Comparison of ENCODE assay signal across 36 cellular contexts in genomic region chr2:11702946-11703345, GRCh38. TPM values are rescaled to one million over a fixed set of nuclear protein-coding genes. Genes with fewer than 3 reads are reported as not detected.
"Had no signal": no experiment of that assay in that cellular context is flagged by ENCODE, and none has a peak within 500 bp of the region (broad histone marks: within the 10 kb centered on the region; RNA-seq: fewer than 3 reads in every experiment).

No MANE protein-coding gene starts in this region.

- H3K9me3 ChIP-seq: left lung, lower lobe of right lung, neutrophil, ovary, right atrium auricular region, right lobe of liver, tibial nerve, uterus had no signal

- H3K4me3 ChIP-seq: left lung, lower lobe of right lung, neural progenitor cell, ovary, right atrium auricular region, right lobe of liver, smooth muscle cell, tibial nerve, uterus had no signal

- H3K4me1 Mint-ChIP-seq: mesothelial cell of epicardium; naive B cell; natural killer cell; neural progenitor cell; stimulated activated memory B cell treated with anti-CD40 and anti-IgM and Interleukin-4, amounts not matched to agents 10 μg/mL and 1 μg/mL and 100 μg/mL, for 72 hours had no signal

- DNase-seq: hippocampal formation; kidney; left colon; left lung; lower lobe of right lung; mesenchymal stem cell; naive B cell; natural killer cell; nephron progenitor cell; occipital lobe; ovary; right lobe of liver; stimulated activated CD4-positive, alpha-beta T cell treated with anti-CD3 and anti-CD28 coated beads, Interleukin-1b, Interleukin-23, amount 100 ng/mL, for 48 hours; stimulated activated CD4-positive, alpha-beta T cell treated with anti-CD3 and anti-CD28 coated beads, Interleukin-2, amount 100 ng/mL, for 48 hours; stimulated activated CD4-positive, alpha-beta T cell treated with anti-CD3 and anti-CD28 coated beads, Interleukin-4, amount 100 ng/mL, for 4 hours; stimulated activated CD8-positive, alpha-beta memory T cell treated with anti-CD3 and anti-CD28 coated beads, Interleukin-4, amount 100 ng/mL, for 48 hours; stimulated activated naive CD4-positive, alpha-beta T cell treated with Interleukin-2 at 50 U/mL for 16 hours; stimulated activated naive CD8-positive, alpha-beta T cell treated with anti-CD3 and anti-CD28 coated beads, Interleukin-15, amount 100 ng/mL, for 72 hours; substantia nigra; uterus had no signal

- H3K9me3 Mint-ChIP-seq: naive B cell; natural killer cell; stimulated activated naive CD8-positive, alpha-beta T cell treated with anti-CD3 and anti-CD28 coated beads, Interleukin-15, amount 100 ng/mL, for 72 hours had no signal

- H3K4me1 ChIP-seq: neural progenitor cell, uterus had no signal

- H3K4me3 Mint-ChIP-seq: mesothelial cell of epicardium; naive B cell; natural killer cell; nephron progenitor cell; neural progenitor cell; stimulated activated memory B cell treated with anti-CD40 and anti-IgM and Interleukin-4, amounts not matched to agents 10 μg/mL and 1 μg/mL and 100 μg/mL, for 72 hours; stimulated activated naive CD8-positive, alpha-beta T cell treated with anti-CD3 and anti-CD28 coated beads, Interleukin-15, amount 100 ng/mL, for 72 hours; type B pancreatic cell had no signal

- H3K27me3 Mint-ChIP-seq: stimulated activated memory B cell treated with anti-CD40 and anti-IgM and Interleukin-4, amounts not matched to agents 10 μg/mL and 1 μg/mL and 100 μg/mL, for 72 hours had no signal

- H3K27ac Mint-ChIP-seq: mesothelial cell of epicardium; natural killer cell; nephron progenitor cell; neural progenitor cell; progenitor cell of endocrine pancreas; stimulated activated memory B cell treated with anti-CD40 and anti-IgM and Interleukin-4, amounts not matched to agents 10 μg/mL and 1 μg/mL and 100 μg/mL, for 72 hours; stimulated activated naive CD8-positive, alpha-beta T cell treated with anti-CD3 and anti-CD28 coated beads, Interleukin-15, amount 100 ng/mL, for 72 hours; type B pancreatic cell had no signal

- H3K27ac ChIP-seq: left lung, lower lobe of right lung, neural progenitor cell, neutrophil, ovary, right atrium auricular region, right lobe of liver, uterus had no signal

- H3K27me3 ChIP-seq: left lung, neural progenitor cell, ovary, right atrium auricular region, right lobe of liver, tibial nerve, uterus had no signal

- H3K36me3 Mint-ChIP-seq: mesothelial cell of epicardium; natural killer cell; stimulated activated memory B cell treated with anti-CD40 and anti-IgM and Interleukin-4, amounts not matched to agents 10 μg/mL and 1 μg/mL and 100 μg/mL, for 72 hours; type B pancreatic cell had no signal

- ATAC-seq: left colon; left lung; lower lobe of right lung; natural killer cell; stimulated activated memory B cell treated with anti-CD40 and anti-IgM and Interleukin-4, amounts not matched to agents 10 μg/mL and 1 μg/mL and 100 μg/mL, for 72 hours; stimulated activated naive CD8-positive, alpha-beta T cell treated with anti-CD3 and anti-CD28 coated beads, Interleukin-15, amount 100 ng/mL, for 72 hours had no signal

- H3K36me3 ChIP-seq: left lung, lower lobe of right lung, neural progenitor cell, neutrophil, ovary, right atrium auricular region, right lobe of liver, tibial nerve, uterus had no signal

RNA-seq across cellular contexts. Expression of gene NTSR2, which starts 33.0 kb away (rescaled TPM):
- total RNA-seq: kidney, left colon, left lung, liver, lower lobe of right lung, mammary epithelial cell, mesothelial cell of epicardium, mononuclear cell, natural killer cell, progenitor cell of endocrine pancreas, pulmonary artery endothelial cell, renal cortical epithelial cell, right atrium auricular region, right lobe of liver, skeletal muscle tissue, smooth muscle cell, ureter, uterus had no signal
- polyA plus RNA-seq: liver, mammary epithelial cell, smooth muscle cell had no signal
